In genomic region chr19:15195987-15196682, GRCh38 we compare ENCODE assay signal across 8 cellular contexts. TPM values are rescaled to one million over a fixed set of nuclear protein-coding genes. Genes with fewer than 3 reads are reported as not detected.
A peak's percentile ranks its signal among the peaks of the same experiment; 100 is the strongest.
DNase-seq lines count a peak whose midpoint lies in the region; ATAC-seq and TF ChIP-seq lines count a peak whose summit lies in the region.

No MANE protein-coding gene starts in this region.

- no peaks in the 10 kb centered on the region for H3K36me3 Mint-ChIP-seq in MCF 10A (ENCODE audit: insufficient read depth, unreplicated experiment)
- H3K36me3 Mint-ChIP-seq in stimulated activated effector memory CD8-positive, alpha-beta T cell treated with anti-CD3 and anti-CD28 coated beads, Interleukin-12 subunit alpha, Interleukin-12 subunit beta, amount 100 ng/mL, for 72 hours = no peaks in the 10 kb centered on the region
- H3K36me3 Mint-ChIP-seq in CD4-positive, alpha-beta memory T cell = no peaks in the 10 kb centered on the region

- CTCF ChIA-PET in MCF 10A (lab: Yijun Ruan, JAX) = interaction anchor here (1.1 to 1.6 kb wide), 3 partner anchors 12 to 87 kb away, joined by 3 to 4 read pairs (median 4); no protein-coding TSS in a partner anchor
- CTCF ChIA-PET in CD4-positive, alpha-beta memory T cell (lab: Charles Lee; ENCODE audit: partially characterized antibody) = interaction anchor here (0.6 kb wide), 1 partner anchor 9 kb away, joined by 3 read pairs; no protein-coding TSS in a partner anchor

- POLR2A ChIA-PET in MCF 10A (lab: Yijun Ruan, JAX) = interaction anchor here (0.6 to 2.4 kb wide), 9 partner anchors 10 to 945 kb away, joined by 3 to 9 read pairs (median 3); partner anchors contain the start of gene AKAP8
- POLR2A ChIA-PET in CD4-positive, alpha-beta memory T cell (lab: Charles Lee; ENCODE audit: partially characterized antibody) = no interaction called here

- no peak overlapping the region for H3K27ac ChIP-seq in CD4-positive, alpha-beta memory T cell (ENCODE audit: low read depth, low read length)

- H3K4me3 ChIP-seq in BE2C (ENCODE audit: low read depth, low read length) (peak overlapping the region; percentile 6; the same call in 1 of the 2 replicates), mucosa of descending colon (no peak overlapping the region)
- no peak overlapping the region for H3K4me3 ChIP-seq in CD4-positive, alpha-beta memory T cell (ENCODE audit: low read length in 2 of 2)

- H3K36me3 ChIP-seq in BE2C (no peaks in the 10 kb centered on the region), mucosa of descending colon (ENCODE audit: low read depth) (no peaks in the 10 kb centered on the region)
- no peaks in the 10 kb centered on the region for H3K36me3 ChIP-seq in CD4-positive, alpha-beta memory T cell (ENCODE audit: insufficient read depth, low read length)

- H3K9me3 ChIP-seq in BE2C (no peaks in the 10 kb centered on the region), mucosa of descending colon (no peaks in the 10 kb centered on the region)
- H3K9me3 ChIP-seq in CD4-positive, alpha-beta memory T cell (ENCODE audit: control insufficient read depth in 1 of 2, low read length in 2 of 2) = no peaks in the 10 kb centered on the region

- H3K4me1 Mint-ChIP-seq in MCF 10A (ENCODE audit: insufficient read depth, unreplicated experiment) = peaks cover 18% of the 10 kb centered on the region
- peaks cover 13% of the 10 kb centered on the region for H3K4me1 Mint-ChIP-seq in stimulated activated effector memory CD8-positive, alpha-beta T cell treated with anti-CD3 and anti-CD28 coated beads, Interleukin-12 subunit alpha, Interleukin-12 subunit beta, amount 100 ng/mL, for 72 hours
- H3K4me1 Mint-ChIP-seq in CD4-positive, alpha-beta memory T cell = peaks cover 5 to 30% (median 22%) of the 10 kb centered on the region in 4 donors

- H3K27ac Mint-ChIP-seq in MCF 10A (ENCODE audit: low read depth, unreplicated experiment) = no peak overlapping the region
- H3K27ac Mint-ChIP-seq in stimulated activated effector memory CD8-positive, alpha-beta T cell treated with anti-CD3 and anti-CD28 coated beads, Interleukin-12 subunit alpha, Interleukin-12 subunit beta, amount 100 ng/mL, for 72 hours = no peak overlapping the region
- H3K27ac Mint-ChIP-seq in CD4-positive, alpha-beta memory T cell = no peak overlapping the region

- H3K4me1 ChIP-seq in BE2C (no peaks in the 10 kb centered on the region), mucosa of descending colon (ENCODE audit: low read depth) (peaks cover 18% of the 10 kb centered on the region)
- H3K4me1 ChIP-seq in CD4-positive, alpha-beta memory T cell (ENCODE audit: insufficient read depth, low read length) = no peaks in the 10 kb centered on the region

- H3K27me3 ChIP-seq in BE2C = peaks cover 5% of the 10 kb centered on the region; the same call in 1 of the 2 replicates
- peaks cover 33% of the 10 kb centered on the region for H3K27me3 ChIP-seq in CD4-positive, alpha-beta memory T cell (ENCODE audit: insufficient read depth, low read length)

- H3K9me3 Mint-ChIP-seq in MCF 10A (ENCODE audit: unreplicated experiment) = no peaks in the 10 kb centered on the region
- H3K9me3 Mint-ChIP-seq in stimulated activated effector memory CD8-positive, alpha-beta T cell treated with anti-CD3 and anti-CD28 coated beads, Interleukin-12 subunit alpha, Interleukin-12 subunit beta, amount 100 ng/mL, for 72 hours = no peaks in the 10 kb centered on the region
- peaks cover 0 to 4% (median 0%) of the 10 kb centered on the region in 8 donors for H3K9me3 Mint-ChIP-seq in CD4-positive, alpha-beta memory T cell

- ATAC-seq in mucosa of descending colon = peak; percentile 96
- no peak for ATAC-seq in stimulated activated effector memory CD8-positive, alpha-beta T cell treated with anti-CD3 and anti-CD28 coated beads, Interleukin-12 subunit alpha, Interleukin-12 subunit beta, amount 100 ng/mL, for 72 hours

- peak overlapping the region; percentile 59 for H3K4me3 Mint-ChIP-seq in MCF 10A (ENCODE audit: unreplicated experiment)
- H3K4me3 Mint-ChIP-seq in stimulated activated effector memory CD8-positive, alpha-beta T cell treated with anti-CD3 and anti-CD28 coated beads, Interleukin-12 subunit alpha, Interleukin-12 subunit beta, amount 100 ng/mL, for 72 hours = no peak overlapping the region
- H3K4me3 Mint-ChIP-seq in CD4-positive, alpha-beta memory T cell = peak overlapping the region in 4 of 8 donors; percentile 35 to 63 (median 46)

- no peak for DNase-seq in BE2C
- peak; percentile 59 for DNase-seq in HuH-7.5 (ENCODE audit: low spot score)
- DNase-seq in MCF 10A (ENCODE audit: unreplicated experiment) = peak; percentile 73
- DNase-seq in mucosa of descending colon = peak; percentile 83 to 92 (median 89)
- DNase-seq in cortex of kidney (lab: John Stamatoyannopoulos, UW) = no peak
- no peak for DNase-seq in stimulated activated effector memory CD8-positive, alpha-beta T cell treated with anti-CD3 and anti-CD28 coated beads, Interleukin-12 subunit alpha, Interleukin-12 subunit beta, amount 100 ng/mL, for 72 hours (ENCODE audit: low spot score in 2 of 2)
- no peak for DNase-seq in CD4-positive, alpha-beta memory T cell
- no peak for DNase-seq in GDM1 (lab: John Stamatoyannopoulos, UW)

- no TSS peak for BruUV-seq in MCF 10A (replicated peaks; lab: Mats Ljungman, UMichigan)

- no peak for TF ChIP-seq CTCF in BE2C (IDR thresholded peaks at IDR 0.05; ENCODE audit: low read depth, low read length)
- TF ChIP-seq CTCF in MCF 10A (IDR thresholded peaks at IDR 0.05; ENCODE audit: unreplicated experiment) = no peak
- TF ChIP-seq CTCF in mucosa of descending colon (IDR thresholded peaks at IDR 0.05) = no peak

- intact Hi-C loops in MCF 10A (cut with micrococcal nuclease) = no loop called here
- intact Hi-C loops in mucosa of descending colon (cut with DNase I, micrococcal nuclease) = no loop called here
- intact Hi-C loops in CD4-positive, alpha-beta memory T cell (cut with micrococcal nuclease) = no loop called here

- peaks cover 23% of the 10 kb centered on the region for H3K27me3 Mint-ChIP-seq in MCF 10A (ENCODE audit: insufficient read depth, unreplicated experiment)
- H3K27me3 Mint-ChIP-seq in CD4-positive, alpha-beta memory T cell = peaks cover 50 to 52% of the 10 kb centered on the region in 2 donors

RNA-seq across cellular contexts. Expression of gene NOTCH3, which starts 4.7 kb away (rescaled TPM):
- 0.36 TPM for polyA plus RNA-seq in BE2C (2012; ENCODE audit: insufficient read depth, insufficient read length, low read depth)
- total RNA-seq in MCF 10A (2022) (3.7 and 7.7 TPM in 2 replicates), mucosa of descending colon (10 to 100 TPM in 2 of 3 donors, 1 to 10 TPM in 1; 3.8 to 13.3 (median 13.0) TPM)
- total RNA-seq in CD4-positive, alpha-beta memory T cell = under 1 TPM; 0.14 to 0.23 TPM
- not detected for polyA plus RNA-seq in CD4-positive, alpha-beta memory T cell

RNA-seq across cellular contexts. Expression of gene EPHX3, which starts 36.1 kb away (rescaled TPM):
- polyA plus RNA-seq in BE2C (2012; ENCODE audit: insufficient read depth, insufficient read length, low read depth) = not detected
- total RNA-seq in MCF 10A (2022) (0.96 and 1.1 TPM in 2 replicates), mucosa of descending colon (under 1 TPM in 1 of 3 donors, not detected in 2; 0.58 TPM)
- under 1 TPM in 1 of 2 experiments, not detected in 1; 0.29 TPM for total RNA-seq in CD4-positive, alpha-beta memory T cell
- not detected for polyA plus RNA-seq in CD4-positive, alpha-beta memory T cell

Comparison
In these comparisons a context has a peak if more than half of its experiments do, and no peak if none do; other contexts are left out.
1. DNase-seq: peak in HuH-7.5 (single experiment), MCF 10A (single experiment) and mucosa of descending colon (3 of 3); none in BE2C (single experiment), cortex of kidney (single experiment), stimulated activated effector memory CD8-positive, alpha-beta T cell treated with anti-CD3 and anti-CD28 coated beads, Interleukin-12 subunit alpha, Interleukin-12 subunit beta, amount 100 ng/mL, for 72 hours (0 of 2), CD4-positive, alpha-beta memory T cell (0 of 5) and GDM1 (single experiment).